ENCODE assay signal across 12 cellular contexts in the genomic region with DNA sequence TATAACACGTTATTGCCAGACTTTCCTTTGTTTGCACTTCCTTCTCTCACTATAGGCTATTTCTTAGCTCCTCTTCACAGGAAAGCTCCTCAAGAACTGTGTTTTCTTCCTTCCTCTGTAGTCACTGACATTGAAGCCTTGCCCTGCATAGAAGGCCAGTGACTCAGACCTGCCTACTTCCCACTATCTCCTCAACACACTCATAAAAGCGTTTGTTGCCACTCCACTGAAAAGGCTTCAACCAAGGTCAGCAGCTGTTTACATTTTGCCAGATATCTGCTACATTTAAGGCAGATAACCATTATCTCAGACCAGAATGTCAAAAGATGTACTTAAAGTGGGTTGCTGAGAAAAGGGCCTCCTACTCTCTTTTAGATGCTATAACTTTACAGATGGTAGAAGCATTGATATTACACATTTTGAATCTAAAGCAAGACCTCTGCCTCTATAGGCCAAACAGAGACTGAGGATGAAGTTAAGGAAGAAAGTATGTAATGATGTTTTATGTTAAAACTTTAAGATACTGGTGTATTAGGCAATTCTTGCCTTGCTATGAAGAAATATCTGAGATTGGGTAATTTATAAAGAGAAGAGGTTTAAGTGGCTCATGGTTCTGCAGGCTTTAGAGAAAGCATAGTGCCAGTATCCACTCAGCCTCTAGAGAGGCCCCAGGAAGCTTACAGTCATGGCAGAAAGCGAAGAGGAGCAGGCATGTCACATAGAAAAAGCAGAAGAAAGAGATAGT.
DNase-seq lines count a peak whose midpoint lies in the region; ATAC-seq, FAIRE-seq and TF ChIP-seq lines count a peak whose summit lies in the region.
"Had no signal": no experiment of that assay in that cellular context is flagged by ENCODE, and none has a peak within 500 bp of the region (broad histone marks: within the 10 kb centered on the region; RNA-seq: fewer than 3 reads in every experiment).

No MANE protein-coding gene starts in this region.

- H3K27me3 ChIP-seq in adipocyte (replicated peaks; ENCODE audit: control insufficient read depth, insufficient read depth, low read length) = no peaks in the 10 kb centered on the region
- no peaks in the 10 kb centered on the region for H3K27me3 ChIP-seq in HAP-1 (ENCODE audit: low read depth)

- 28% methylated on average over 3 of the region's 3 CpGs for WGBS in A549 (ENCODE audit: missing lambda C conversion rate)

- H3K36me3 ChIP-seq in adipocyte (ENCODE audit: control insufficient read depth, insufficient read depth, low read length, severe bottlenecking) = no peaks in the 10 kb centered on the region
- no peaks in the 10 kb centered on the region for H3K36me3 ChIP-seq in HAP-1 (replicated peaks)

- in situ Hi-C loops in HAP-1 (cut with MboI; ENCODE audit: low sequenced_read_pairs) = no loop called here

- H3K4me1 ChIP-seq in A549 = no peaks in the 10 kb centered on the region
- H3K4me1 ChIP-seq in adipocyte (ENCODE audit: control insufficient read depth, insufficient read depth, low read length) = peaks cover 7% of the 10 kb centered on the region
- no peaks in the 10 kb centered on the region for H3K4me1 ChIP-seq in HAP-1

- no peak for TF ChIP-seq POLR2A in A549 (IDR thresholded peaks at IDR 0.05; ENCODE audit: low read length)

- H3K4me3 ChIP-seq in A549 = no peak overlapping the region
- H3K4me3 ChIP-seq in adipocyte (ENCODE audit: low read length) = no peak overlapping the region
- no peak overlapping the region for H3K4me3 ChIP-seq in HAP-1

- DNase-seq in A549 (ENCODE audit: low read depth in 1 of 2, low spot score in 1 of 2) = peak in 1 of 2 experiments; percentile 11
- peak; percentile 7 for DNase-seq in HT-29 (ENCODE audit: low spot score)
- peak; percentile 67 for DNase-seq in adipocyte (ENCODE audit: low read depth)
- DNase-seq in iPS-NIHi7 (ENCODE audit: extremely low spot score) = peak; percentile 16
- DNase-seq in activated CD4-positive, alpha-beta T cell treated with anti-CD3 and anti-CD28 coated beads for 48 hours = no peak
- DNase-seq in NCI-H2029 (lab: John Stamatoyannopoulos, UW) = no peak
- no peak for DNase-seq in occipital lobe (lab: John Stamatoyannopoulos, UW)
- DNase-seq in HAP-1 (ENCODE audit: low spot score in 2 of 2) = no peak
- DNase-seq: activated CD4-positive, alpha-beta memory T cell treated with anti-CD3 and anti-CD28 coated beads, Interleukin-2, amount 10 ng/mL, durations not matched to agents 7 days and 5 days; NCI-H524 treated with DMSO at 0.1 percent for 48 hours; stimulated activated CD4-positive, alpha-beta T cell treated with anti-CD3 and anti-CD28 coated beads, Interleukin-4, amount 100 ng/mL, for 1 hour had no signal

- ATAC-seq in A549 = peak; percentile 64 to 66; a peak in 5 of 6 replicates

- H3K4me2 ChIP-seq in A549 = no peak overlapping the region

- no peak for TF ChIP-seq EP300 in A549 (IDR thresholded peaks at IDR 0.05)

- TF ChIP-seq RAD21 in A549 (conservative IDR thresholded peaks at IDR 0.05 in 1 of 2, IDR thresholded peaks at IDR 0.05 in 1 of 2) = no peak

- FAIRE-seq in A549 (lab: Jason Lieb, UNC) = no peak
- FAIRE-seq: H1 had no signal

- H3K27ac ChIP-seq in A549 = no peak overlapping the region

- CTCF ChIA-PET in A549 (lab: Yijun Ruan, JAX) = interaction anchor here (1.6 kb wide), 1 partner anchor 232 kb away, joined by 5 read pairs; no protein-coding TSS in a partner anchor

- POLR2A ChIA-PET in A549 (lab: Yijun Ruan, JAX) = no interaction called here

- H3K9me3 ChIP-seq in A549 (no peaks in the 10 kb centered on the region), adipocyte (ENCODE audit: control insufficient read depth, low read length) (peaks cover 8% of the 10 kb centered on the region), HAP-1 (no peaks in the 10 kb centered on the region)

- H3K9ac ChIP-seq in adipocyte (ENCODE audit: low read length) = no peak overlapping the region

- no peak for TF ChIP-seq CTCF in A549 (IDR thresholded peaks at IDR 0.05)

TF ChIP-seq in A549, 52 proteins besides CTCF, POLR2A, EP300 and RAD21:
- TF ChIP-seq MAX (IDR thresholded peaks at IDR 0.05) (no peak), NPAS2 (CRISPR knock-in tag; IDR thresholded peaks at IDR 0.05; ENCODE audit: borderline replicate concordance) (no peak), KDM1A (IDR thresholded peaks at IDR 0.05; ENCODE audit: low read depth) (no peak), MYC (IDR thresholded peaks at IDR 0.05; ENCODE audit: borderline replicate concordance, low read length) (no peak), EHF (CRISPR knock-in tag; IDR thresholded peaks at IDR 0.05) (no peak), FOSL2 (IDR thresholded peaks at IDR 0.05) (no peak), FOSL2 (CRISPR knock-in tag; IDR thresholded peaks at IDR 0.05) (no peak), NR3C1 (IDR thresholded peaks at IDR 0.05) (no peak), NFE2L2 (conservative IDR thresholded peaks at IDR 0.05; ENCODE audit: low read length) (no peak), HEYL (CRISPR knock-in tag; IDR thresholded peaks at IDR 0.05) (no peak), MAFK (IDR thresholded peaks at IDR 0.05; ENCODE audit: partially characterized antibody) (no peak), BCL3 (IDR thresholded peaks at IDR 0.05) (no peak), CEBPB (IDR thresholded peaks at IDR 0.05) (no peak), HOXB13 (CRISPR knock-in tag; IDR thresholded peaks at IDR 0.05; ENCODE audit: low read depth) (no peak), PHF8 (IDR thresholded peaks at IDR 0.05; ENCODE audit: borderline replicate concordance, low read depth) (no peak), HDAC2 (IDR thresholded peaks at IDR 0.05) (no peak), HES2 (IDR thresholded peaks at IDR 0.05) (no peak), RFX5 (IDR thresholded peaks at IDR 0.05) (no peak), FOSB (CRISPR knock-in tag; IDR thresholded peaks at IDR 0.05) (no peak)

Comparison
In these comparisons a context has a peak if more than half of its experiments do, and no peak if none do; other contexts are left out.
1. DNase-seq: peak in HT-29 (single experiment), adipocyte (single experiment) and iPS-NIHi7 (single experiment); none in activated CD4-positive, alpha-beta T cell treated with anti-CD3 and anti-CD28 coated beads for 48 hours (single experiment), NCI-H2029 (single experiment), occipital lobe (single experiment) and HAP-1 (0 of 2).